In genomic region chr22:49769691-49770315, GRCh38 we compare ENCODE assay signal across 30 cellular contexts. TPM values are rescaled to one million over a fixed set of nuclear protein-coding genes. Genes with fewer than 3 reads are reported as not detected.
DNase-seq lines count a peak whose midpoint lies in the region; ATAC-seq and TF ChIP-seq lines count a peak whose summit lies in the region.
"Had no signal": no experiment of that assay in that cellular context is flagged by ENCODE, and none has a peak within 500 bp of the region (broad histone marks: within the 10 kb centered on the region; RNA-seq: fewer than 3 reads in every experiment).

No MANE protein-coding gene starts in this region.

- intact Hi-C loops in CD14-positive monocyte (cut with micrococcal nuclease) (loop anchor here (5.0 kb wide), 1 partner anchor 262 kb away; no protein-coding TSS in a partner anchor), posterior vena cava (cut with DNase I) (no loop called here)

- H3K36me3 Mint-ChIP-seq in CD14-positive monocyte: peaks cover 25 to 32% of the 10 kb centered on the region in 2 donors
- H3K36me3 Mint-ChIP-seq in endodermal cell (ENCODE audit: low read depth): peaks cover 23% of the 10 kb centered on the region

- H3K4me1 Mint-ChIP-seq in CD14-positive monocyte (no peaks in the 10 kb centered on the region), endodermal cell (no peaks in the 10 kb centered on the region)

- H3K36me3 ChIP-seq in endodermal cell (ENCODE audit: control insufficient read depth, insufficient read depth, low read length): peaks cover 25% of the 10 kb centered on the region
- H3K36me3 ChIP-seq: uterus had no signal

- H3K4me3 Mint-ChIP-seq in CD14-positive monocyte: no peak overlapping the region
- no peak overlapping the region for H3K4me3 Mint-ChIP-seq in endodermal cell
- H3K4me3 Mint-ChIP-seq: activated CD4-positive, alpha-beta memory T cell treated with anti-CD3 and anti-CD28 coated beads, Interleukin-2, amount 10 ng/mL, durations not matched to agents 7 days and 5 days; activated naive CD8-positive, alpha-beta T cell treated with anti-CD3 and anti-CD28 coated beads for 36 hours; CD4-positive, alpha-beta memory T cell; natural killer cell; stimulated activated naive CD8-positive, alpha-beta T cell treated with anti-CD3 and anti-CD28 coated beads, Interleukin-15, amount 100 ng/mL, for 72 hours had no signal

- no peak for TF ChIP-seq CTCF in CD14-positive monocyte (IDR thresholded peaks at IDR 0.05)
- no peak for TF ChIP-seq CTCF in endodermal cell (conservative IDR thresholded peaks at IDR 0.05)

- H3K4me1 ChIP-seq in endodermal cell (ENCODE audit: control insufficient read depth, insufficient read depth, low read length): no peaks in the 10 kb centered on the region
- H3K4me1 ChIP-seq: uterus had no signal

- no peaks in the 10 kb centered on the region for H3K27me3 ChIP-seq in endodermal cell (ENCODE audit: control insufficient read depth, insufficient read depth, low read length, poor library complexity, severe bottlenecking)
- H3K27me3 ChIP-seq: cardiac muscle cell, esophagus muscularis mucosa, heart left ventricle, MG63, uterus had no signal

- no peak overlapping the region for H3K9ac ChIP-seq in endodermal cell (ENCODE audit: extremely low read depth, low read length, poor library complexity, severe bottlenecking)

- H3K27ac ChIP-seq in endodermal cell (ENCODE audit: low read depth, low read length): peak overlapping the region; percentile 44
- H3K27ac ChIP-seq: cardiac muscle cell, esophagus muscularis mucosa, foreskin keratinocyte, heart left ventricle, thoracic aorta, uterus had no signal

- peaks cover 9% of the 10 kb centered on the region for H3K9me3 ChIP-seq in endodermal cell (ENCODE audit: control insufficient read depth, low read length)

- no peak overlapping the region for H3K4me3 ChIP-seq in endodermal cell (ENCODE audit: low read length)
- H3K4me3 ChIP-seq: cardiac muscle cell, esophagus muscularis mucosa, heart left ventricle, MG63, mucosa of descending colon, smooth muscle cell, thoracic aorta, uterus had no signal

- H3K27ac Mint-ChIP-seq in CD14-positive monocyte (peak overlapping the region in 1 of 7 donors; percentile 84), endodermal cell (no peak overlapping the region)
- H3K27ac Mint-ChIP-seq: activated naive CD8-positive, alpha-beta T cell treated with anti-CD3 and anti-CD28 coated beads for 36 hours; natural killer cell had no signal

- H3K9me3 Mint-ChIP-seq in CD14-positive monocyte (peaks cover 7 to 22% (median 15%) of the 10 kb centered on the region in 7 donors), endodermal cell (peaks cover 12% of the 10 kb centered on the region)

- no peak for ATAC-seq in HG02678 (IDR thresholded peaks at IDR 0.05; ENCODE audit: unreplicated experiment)
- ATAC-seq: foreskin keratinocyte had no signal

- peak; percentile 9 for DNase-seq in activated CD8-positive, alpha-beta memory T cell treated with anti-CD3 and anti-CD28 coated beads, Interleukin-2, amount 50 U/mL, for 4 hours
- no peak for DNase-seq in activated CD8-positive, alpha-beta memory T cell treated with anti-CD3 and anti-CD28 coated beads, Interleukin-2, amount 50 U/mL, for 48 hours
- peak; percentile 31 for DNase-seq in CD14-positive monocyte (ENCODE audit: low spot score)
- DNase-seq in endodermal cell: no peak
- DNase-seq in posterior vena cava (ENCODE audit: low spot score): peak; percentile 35
- no peak for DNase-seq in Ammon's horn (ENCODE audit: low spot score)
- no peak for DNase-seq in AG08396 (ENCODE audit: low spot score)
- DNase-seq: 8988T; activated naive CD8-positive, alpha-beta T cell treated with anti-CD3 and anti-CD28 coated beads for 36 hours; cortex of kidney; foreskin keratinocyte; KG1; MG63; natural killer cell; NCI-H1930; NCI-H524 treated with DMSO at 0.1 percent for 48 hours; occipital lobe; stimulated activated CD4-positive, alpha-beta T cell treated with anti-CD3 and anti-CD28 coated beads, Interleukin-1b, Interleukin-23, amount 100 ng/mL, for 48 hours; stimulated activated CD8-positive, alpha-beta memory T cell treated with anti-CD3 and anti-CD28 coated beads, Interleukin-4, amount 100 ng/mL, for 48 hours; stimulated activated naive CD8-positive, alpha-beta T cell treated with anti-CD3 and anti-CD28 coated beads, Interleukin-15, amount 100 ng/mL, for 72 hours; uterus had no signal

- WGBS in endodermal cell (ENCODE audit: insufficient coverage in 1 of 2, insufficient read length in 1 of 2), 2 experiments: 89 to 96% methylated on average over 7 to 16 of the region's 16 CpGs

- H3K27me3 Mint-ChIP-seq in CD14-positive monocyte (ENCODE audit: low read depth in 3 of 3): peaks cover 7 to 22% (median 8%) of the 10 kb centered on the region in 3 donors
- H3K27me3 Mint-ChIP-seq in endodermal cell (ENCODE audit: insufficient read depth): no peaks in the 10 kb centered on the region
- H3K27me3 Mint-ChIP-seq: activated CD4-positive, alpha-beta memory T cell treated with anti-CD3 and anti-CD28 coated beads, Interleukin-2, amount 10 ng/mL, durations not matched to agents 7 days and 5 days; activated naive CD8-positive, alpha-beta T cell treated with anti-CD3 and anti-CD28 coated beads for 36 hours; CD4-positive, alpha-beta memory T cell; stimulated activated naive CD8-positive, alpha-beta T cell treated with anti-CD3 and anti-CD28 coated beads, Interleukin-15, amount 100 ng/mL, for 72 hours had no signal

RNA-seq across cellular contexts. Expression of gene BRD1, which starts 57.9 kb away (rescaled TPM):
- under 1 TPM; 0.61 to 0.86 TPM for polyA plus RNA-seq in CD14-positive monocyte
- total RNA-seq in endodermal cell (10 to 100 TPM; 49.5 to 54.9 TPM), posterior vena cava (10 to 100 TPM; 20.8 to 21.7 TPM)
- polyA plus RNA-seq in endodermal cell (2013, experiment 1 of 2): 39.8 TPM
- 36.7 TPM for polyA plus RNA-seq in endodermal cell (2013, experiment 2 of 2)

Comparison
In these comparisons a context has a peak if more than half of its experiments do, and no peak if none do; other contexts are left out.
1. DNase-seq: peak in activated CD8-positive, alpha-beta memory T cell treated with anti-CD3 and anti-CD28 coated beads, Interleukin-2, amount 50 U/mL, for 4 hours (single experiment), CD14-positive monocyte (single experiment) and posterior vena cava (single experiment); none in activated CD8-positive, alpha-beta memory T cell treated with anti-CD3 and anti-CD28 coated beads, Interleukin-2, amount 50 U/mL, for 48 hours (single experiment), endodermal cell (single experiment), Ammon's horn (single experiment) and AG08396 (single experiment).
2. intact Hi-C loops: an anchor here in CD14-positive monocyte (5.0 kb wide); none called in posterior vena cava.